17 cellular contexts compared by ENCODE assay signal in the genomic region with DNA sequence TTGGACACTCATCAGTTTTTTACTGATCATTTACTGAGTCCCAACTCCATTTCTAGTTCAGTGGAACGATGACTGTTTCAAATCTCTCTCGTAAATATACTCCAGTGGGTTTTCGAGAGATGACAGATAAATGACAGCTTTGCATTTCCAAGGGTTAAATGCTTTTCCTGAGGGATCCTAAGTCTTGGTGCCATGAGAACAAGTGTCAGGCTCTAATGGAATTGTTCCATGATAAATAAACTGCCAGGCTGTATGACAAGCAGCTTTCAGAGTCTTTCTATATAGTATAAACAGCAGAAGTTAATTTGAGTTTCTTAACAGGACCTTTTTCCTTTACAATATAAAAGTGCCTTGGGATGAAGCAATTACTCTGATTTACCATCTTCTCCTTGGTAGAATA.
DNase-seq lines count a peak whose midpoint lies in the region; TF ChIP-seq lines count a peak whose summit lies in the region.
"Had no signal": no experiment of that assay in that cellular context is flagged by ENCODE, and none has a peak within 500 bp of the region (broad histone marks: within the 10 kb centered on the region; RNA-seq: fewer than 3 reads in every experiment).

No MANE protein-coding gene starts in this region.

- DNase-seq in HEK293T (ENCODE audit: extremely low spot score) (no peak), T-helper 1 cell (no peak)
- no peak for DNase-seq in activated CD4-positive, alpha-beta T cell treated with anti-CD3 and anti-CD28 coated beads, Interleukin-2, amount 50 U/mL, for 48 hours
- DNase-seq in activated CD4-positive, alpha-beta T cell treated with anti-CD3 and anti-CD28 coated beads for 4 hours = no peak
- DNase-seq: CD4-positive, CD25-positive, alpha-beta regulatory T cell; DMS79; NCI-H1092 treated with DMSO at 0.1 percent for 48 hours; NCI-H1436 treated with DMSO at 0.1 percent for 48 hours; NCI-H1930; NCI-H510A treated with DMSO at 0.1 percent for 48 hours; NCI-H748 treated with DMSO at 0.1 percent for 48 hours; SIG-M5 had no signal

- H3K27ac ChIP-seq in 22Rv1 = peak overlapping the region; percentile 61
- H3K27ac ChIP-seq: KMS-11, RWPE1 had no signal

- H3K36me3 Mint-ChIP-seq in brain (no peaks in the 10 kb centered on the region), nephron (ENCODE audit: low read depth) (peaks cover 7% of the 10 kb centered on the region)

- H3K4me1 Mint-ChIP-seq in brain (peaks cover 43% of the 10 kb centered on the region), nephron (peaks cover 33% of the 10 kb centered on the region)

- CTCF ChIA-PET in HEK293T (lab: Yijun Ruan, JAX) = interaction anchor here (0.6 kb wide), 1 partner anchor 88 kb away, joined by 3 read pairs; no protein-coding TSS in a partner anchor

- no peak for TF ChIP-seq CTCF in 22Rv1 (IDR thresholded peaks at IDR 0.05)
- TF ChIP-seq CTCF in brain (conservative IDR thresholded peaks at IDR 0.05) = no peak
- no peak for TF ChIP-seq CTCF in nephron (IDR thresholded peaks at IDR 0.05; ENCODE audit: unreplicated experiment in 3 of 3)

- H3K27me3 Mint-ChIP-seq in brain (peaks cover 6% of the 10 kb centered on the region), nephron (ENCODE audit: low read depth) (no peaks in the 10 kb centered on the region)
- H3K27me3 Mint-ChIP-seq: CD4-positive, CD25-positive, alpha-beta regulatory T cell had no signal

- POLR2A ChIA-PET in HEK293T (lab: Yijun Ruan, JAX) = interaction anchor here (0.8 to 1.4 kb wide), 2 partner anchors 10 to 14 kb away, joined by 3 to 4 read pairs; no protein-coding TSS in a partner anchor

- H3K4me3 Mint-ChIP-seq in brain = no peak overlapping the region
- H3K4me3 Mint-ChIP-seq in nephron = no peak overlapping the region
- H3K4me3 Mint-ChIP-seq: CD4-positive, CD25-positive, alpha-beta regulatory T cell had no signal

- H3K9me3 Mint-ChIP-seq in brain (no peaks in the 10 kb centered on the region), nephron (no peaks in the 10 kb centered on the region)

- H3K27ac Mint-ChIP-seq in brain (peak overlapping the region in 3 of 5 experiments; percentile 31 to 68 (median 49)), nephron (peak overlapping the region in 2 of 3 experiments; percentile 15 to 64)
- H3K27ac Mint-ChIP-seq: CD4-positive, CD25-positive, alpha-beta regulatory T cell had no signal

TF ChIP-seq in HEK293T, 16 proteins besides CTCF, POLR2A, EP300 and RAD21:
- no peak for TF ChIP-seq LEF1 (IDR thresholded peaks at IDR 0.05; ENCODE audit: borderline replicate concordance)
- no peak for TF ChIP-seq CTBP1 (IDR thresholded peaks at IDR 0.05; ENCODE audit: borderline replicate concordance)
- TF ChIP-seq, protein P1, sequence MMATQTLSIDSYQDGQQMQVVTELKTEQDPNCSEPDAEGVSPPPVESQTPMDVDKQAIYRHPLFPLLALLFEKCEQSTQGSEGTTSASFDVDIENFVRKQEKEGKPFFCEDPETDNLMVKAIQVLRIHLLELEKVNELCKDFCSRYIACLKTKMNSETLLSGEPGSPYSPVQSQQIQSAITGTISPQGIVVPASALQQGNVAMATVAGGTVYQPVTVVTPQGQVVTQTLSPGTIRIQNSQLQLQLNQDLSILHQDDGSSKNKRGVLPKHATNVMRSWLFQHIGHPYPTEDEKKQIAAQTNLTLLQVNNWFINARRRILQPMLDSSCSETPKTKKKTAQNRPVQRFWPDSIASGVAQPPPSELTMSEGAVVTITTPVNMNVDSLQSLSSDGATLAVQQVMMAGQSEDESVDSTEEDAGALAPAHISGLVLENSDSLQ (IDR thresholded peaks at IDR 0.05) = peak; percentile 36; the same call in 1 of the 2 replicates
